ENCODE assay signal across 21 cellular contexts in genomic region chr13:103640617-103641016, GRCh38.
DNase-seq lines count a peak whose midpoint lies in the region; TF ChIP-seq lines count a peak whose summit lies in the region.
"Had no signal": no experiment of that assay in that cellular context is flagged by ENCODE, and none has a peak within 500 bp of the region (broad histone marks: within the 10 kb centered on the region; RNA-seq: fewer than 3 reads in every experiment).

No MANE protein-coding gene starts in this region.

- no peaks in the 10 kb centered on the region for H3K4me1 Mint-ChIP-seq in Calu3 (ENCODE audit: low read depth, unreplicated experiment)
- H3K4me1 Mint-ChIP-seq: CD14-positive monocyte, H9 had no signal

- H3K9me3 Mint-ChIP-seq in Calu3 (ENCODE audit: low read depth, unreplicated experiment) = no peaks in the 10 kb centered on the region
- H3K9me3 Mint-ChIP-seq: H9, IgD-negative memory B cell had no signal

- no peak overlapping the region for H3K27ac Mint-ChIP-seq in Calu3 (ENCODE audit: unreplicated experiment)
- H3K27ac Mint-ChIP-seq: CD14-positive monocyte, H9, IgD-negative memory B cell had no signal

- intact Hi-C loops in Calu3 (cut with micrococcal nuclease; ENCODE audit: unreplicated experiment) = no loop called here

- no peak for TF ChIP-seq CTCF in Calu3 (IDR thresholded peaks at IDR 0.05; ENCODE audit: unreplicated experiment)

- no peak overlapping the region for H3K4me3 Mint-ChIP-seq in Calu3 (ENCODE audit: low read depth, unreplicated experiment)
- H3K4me3 Mint-ChIP-seq: CD14-positive monocyte, H9, IgD-negative memory B cell had no signal

- H3K36me3 Mint-ChIP-seq in Calu3 (ENCODE audit: insufficient read depth, unreplicated experiment) = no peaks in the 10 kb centered on the region
- H3K36me3 Mint-ChIP-seq: CD14-positive monocyte, IgD-negative memory B cell had no signal

- CTCF ChIA-PET in Calu3 (lab: Charles Lee) = no interaction called here

- no TSS peak for BruUV-seq in Calu3 (replicated peaks; lab: Mats Ljungman, UMichigan)

- no peaks in the 10 kb centered on the region for H3K27me3 Mint-ChIP-seq in Calu3 (ENCODE audit: unreplicated experiment)
- H3K27me3 Mint-ChIP-seq: IgD-negative memory B cell had no signal

- DNase-seq in NCI-H345 (lab: John Stamatoyannopoulos, UW) = peak; percentile 5
- no peak for DNase-seq in NCI-H345 treated with DMSO at 0.1 percent for 48 hours (lab: John Stamatoyannopoulos, UW; ENCODE audit: unreplicated experiment)
- DNase-seq in NCI-H146 (lab: John Stamatoyannopoulos, UW) = peak; percentile 83
- peak; percentile 63 to 66 for DNase-seq in SHP77 (lab: John Stamatoyannopoulos, UW)
- peak; percentile 2 for DNase-seq in iris pigment epithelial cell (ENCODE audit: low read depth)
- DNase-seq in Calu3 = no peak
- DNase-seq in stimulated activated CD4-positive, alpha-beta T cell treated with anti-CD3 and anti-CD28 coated beads, Interleukin-2, amount 100 ng/mL, for 24 hours = no peak
- no peak for DNase-seq in stimulated activated CD4-positive, alpha-beta T cell treated with anti-CD3 and anti-CD28 coated beads, Interleukin-12 subunit alpha, Interleukin-12 subunit beta, amount 100 ng/mL, for 4 hours
- DNase-seq: 8988T, DMS 273 treated with DMSO at 0.1 percent for 48 hours, DND-41, GDM1, H9, Karpas-422, NCI-H1417 treated with DMSO at 0.1 percent for 48 hours, NCI-H2029, NCI-H526 treated with DMSO at 0.1 percent for 48 hours, OCI-M1, SIG-M5 had no signal

Comparison
In these comparisons a context has a peak if more than half of its experiments do, and no peak if none do; other contexts are left out.
1. DNase-seq: peak in NCI-H345 (single experiment), NCI-H146 (single experiment), SHP77 (2 of 2) and iris pigment epithelial cell (single experiment); none in NCI-H345 treated with DMSO at 0.1 percent for 48 hours (single experiment), Calu3 (single experiment), stimulated activated CD4-positive, alpha-beta T cell treated with anti-CD3 and anti-CD28 coated beads, Interleukin-2, amount 100 ng/mL, for 24 hours (0 of 2) and stimulated activated CD4-positive, alpha-beta T cell treated with anti-CD3 and anti-CD28 coated beads, Interleukin-12 subunit alpha, Interleukin-12 subunit beta, amount 100 ng/mL, for 4 hours (single experiment).